ENCODE assay signal across 13 cellular contexts in the genomic region with DNA sequence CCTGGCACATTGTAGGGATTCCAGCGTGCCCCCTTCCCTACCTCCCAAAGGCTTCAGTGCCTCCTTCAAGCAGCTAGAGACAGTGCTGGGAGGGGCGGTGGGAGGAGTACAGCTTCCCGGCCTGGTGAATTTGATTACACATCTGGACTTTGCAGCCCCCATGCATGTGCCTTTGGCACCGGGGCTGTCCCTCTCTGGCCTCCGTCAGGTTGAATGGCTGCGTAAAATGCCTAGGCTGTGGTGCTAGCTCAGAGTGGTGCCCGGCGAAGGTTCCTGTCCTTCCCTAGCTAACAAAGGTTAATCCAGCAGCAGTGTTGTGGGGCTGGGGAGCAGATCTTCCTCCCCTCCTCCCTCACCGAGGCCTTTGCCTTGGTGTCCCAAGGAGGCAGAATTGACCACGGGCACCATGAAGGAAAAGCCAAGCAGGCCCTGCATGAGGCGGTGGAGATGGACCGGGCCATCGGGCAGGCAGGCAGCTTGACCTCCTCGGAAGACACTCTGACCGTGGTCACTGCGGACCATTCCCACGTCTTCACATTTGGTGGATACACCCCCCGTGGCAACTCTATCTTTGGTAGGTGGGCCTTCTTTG.
DNase-seq lines count a peak whose midpoint lies in the region; ATAC-seq and TF ChIP-seq lines count a peak whose summit lies in the region.
"Had no signal": no experiment of that assay in that cellular context is flagged by ENCODE, and none has a peak within 500 bp of the region (broad histone marks: within the 10 kb centered on the region; RNA-seq: fewer than 3 reads in every experiment).

No MANE protein-coding gene starts in this region.

- RAD21 ChIA-PET in HCT116 (lab: Charles Lee; ENCODE audit: low non-redundant PET in 1 of 2, low total read pairs in 2 of 2, uncharacterized antibody in 2 of 2, unreplicated experiment in 2 of 2): no interaction called here

- intact Hi-C loops in HCT116 (cut with micrococcal nuclease) (loop anchor here (2.0 kb wide), 2 partner anchors 41 to 65 kb away; no protein-coding TSS in a partner anchor), adrenal gland (cut with DNase I) (loop anchor here in 1 of 2 donors (10.0 kb wide), 1 partner anchor 201 kb away; no protein-coding TSS in a partner anchor), gastrocnemius medialis (cut with DNase I; ENCODE audit: low total_unique reads) (no loop called here)

- H3K36me3 ChIP-seq in HCT116 (ENCODE audit: control insufficient read depth in 1 of 2, insufficient read depth in 2 of 2, low read length in 2 of 2) (no peaks in the 10 kb centered on the region), adrenal gland (replicated peaks in 1 of 2) (no peaks in the 10 kb centered on the region), iPS-20b (ENCODE audit: insufficient read depth, low read depth, low read length) (peaks cover 4% of the 10 kb centered on the region; the same call in 1 of the 2 replicates), gastrocnemius medialis (no peaks in the 10 kb centered on the region)

- H3K4me2 ChIP-seq in HCT116 (ENCODE audit: low read length): peak overlapping the region; percentile 57

- in situ Hi-C loops in gastrocnemius medialis (cut with MboI; ENCODE audit: low sequenced_read_pairs in 4 of 4): no loop called here

- H3K4me3 ChIP-seq in HCT116 (replicated peaks in 1 of 2; ENCODE audit: low read depth in 1 of 2, low read length in 2 of 2) (no peak overlapping the region), adrenal gland (no peak overlapping the region), iPS-20b (ENCODE audit: low read length) (no peak overlapping the region), gastrocnemius medialis (no peak overlapping the region)

- H3K9me3 ChIP-seq in HCT116 (ENCODE audit: control insufficient read depth in 1 of 2, insufficient read depth in 1 of 2, low read depth in 1 of 2, low read length in 2 of 2) (no peaks in the 10 kb centered on the region), adrenal gland (replicated peaks in 1 of 3) (no peaks in the 10 kb centered on the region), iPS-20b (ENCODE audit: insufficient read depth, low read depth, low read length) (no peaks in the 10 kb centered on the region), gastrocnemius medialis (no peaks in the 10 kb centered on the region)

- TF ChIP-seq CTCF in HCT116 (IDR thresholded peaks at IDR 0.05 in 2 of 3, conservative IDR thresholded peaks at IDR 0.05 in 1 of 3; ENCODE audit: borderline replicate concordance in 1 of 3, insufficient read depth in 1 of 3, low read depth in 2 of 3, low read length in 2 of 3): no peak
- TF ChIP-seq CTCF in adrenal gland (IDR thresholded peaks at IDR 0.05): no peak
- TF ChIP-seq CTCF in gastrocnemius medialis (IDR thresholded peaks at IDR 0.05 in 4 of 5, conservative IDR thresholded peaks at IDR 0.05 in 1 of 5): no peak

- ATAC-seq in HCT116: no peak
- no peak for ATAC-seq in gastrocnemius medialis
- ATAC-seq in HG02763 (IDR thresholded peaks at IDR 0.05; ENCODE audit: unreplicated experiment): no peak
- no peak for ATAC-seq in GM21786 (IDR thresholded peaks at IDR 0.05; ENCODE audit: unreplicated experiment)
- ATAC-seq: CD8-positive, alpha-beta T cell had no signal

- no peaks in the 10 kb centered on the region for H4K20me1 ChIP-seq in HCT116 (ENCODE audit: insufficient read depth)

- H3K9ac ChIP-seq in HCT116 (ENCODE audit: low read length): no peak overlapping the region
- peak overlapping the region; percentile 35; the same call in 1 of the 2 replicates for H3K9ac ChIP-seq in iPS-20b (ENCODE audit: low read depth, low read length)

- no peaks in the 10 kb centered on the region for H3K79me2 ChIP-seq in HCT116 (ENCODE audit: insufficient read depth, low read length)

- H3K27ac ChIP-seq in HCT116 (ENCODE audit: low read depth, low read length): no peak overlapping the region
- H3K27ac ChIP-seq in adrenal gland: peak overlapping the region in 3 of 5 donors; percentile 10 to 75 (median 62)
- H3K27ac ChIP-seq in iPS-20b (ENCODE audit: low read length): no peak overlapping the region
- H3K27ac ChIP-seq in gastrocnemius medialis: peak overlapping the region in 3 of 4 donors; percentile 71 to 78 (median 71)

- no peak for TF ChIP-seq RAD21 in HCT116 (IDR thresholded peaks at IDR 0.05; ENCODE audit: low read depth)

- CTCF ChIA-PET in HCT116 (lab: Charles Lee): interaction anchor here (1.6 to 2.4 kb wide), 2 partner anchors 205 to 320 kb away, joined by 3 to 14 read pairs; no protein-coding TSS in a partner anchor

- no peaks in the 10 kb centered on the region for H3K9me2 ChIP-seq in HCT116 (ENCODE audit: insufficient read depth)

- TF ChIP-seq POLR2A in HCT116 (IDR thresholded peaks at IDR 0.05; ENCODE audit: borderline replicate concordance, extremely low read depth, insufficient read depth, insufficient read length) (no peak), adrenal gland (IDR thresholded peaks at IDR 0.05) (no peak), gastrocnemius medialis (IDR thresholded peaks at IDR 0.05) (no peak)

- 89 to 96% (median 94%) methylated on average over 18 of the region's 18 CpGs for WGBS in adrenal gland, 4 donors

- BruUV-seq in HCT116 (replicated peaks; lab: Mats Ljungman, UMichigan): no TSS peak

- no peak overlapping the region for H2AFZ ChIP-seq in HCT116 (ENCODE audit: low read depth, low read length, poor library complexity, severe bottlenecking)

- POLR2A ChIA-PET in HCT116 (lab: Charles Lee): no interaction called here

- DNase-seq in HCT116 (ENCODE audit: low read depth, low spot score) (no peak), adrenal gland (peak in 2 of 7 donors; percentile 23 to 24), gastrocnemius medialis (no peak)
- no peak for DNase-seq in activated naive CD4-positive, alpha-beta T cell (lab: John Stamatoyannopoulos, UW)
- DNase-seq: CD8-positive, alpha-beta T cell; Karpas-422; MM.1S; NCI-H1694 treated with DMSO at 0.1 percent for 48 hours; NCI-H82; SIG-M5 had no signal

- H3K4me1 ChIP-seq in HCT116 (ENCODE audit: control insufficient read depth in 1 of 2, insufficient read depth in 2 of 2, low read length in 2 of 2) (peaks cover 12 to 18% of the 10 kb centered on the region in 2 experiments; a peak in 3 of 4 replicates), adrenal gland (replicated peaks in 1 of 2) (no peaks in the 10 kb centered on the region), iPS-20b (ENCODE audit: insufficient read depth, low read length) (peaks cover 9% of the 10 kb centered on the region; the same call in 1 of the 2 replicates), gastrocnemius medialis (peaks cover 8% of the 10 kb centered on the region in 2 donors)

- no peaks in the 10 kb centered on the region for H3K27me3 ChIP-seq in HCT116 (ENCODE audit: insufficient read depth, low read length)
- H3K27me3 ChIP-seq in adrenal gland: no peaks in the 10 kb centered on the region
- no peaks in the 10 kb centered on the region; the same call in 1 of the 2 replicates for H3K27me3 ChIP-seq in iPS-20b (ENCODE audit: insufficient read depth, low read length)
- no peaks in the 10 kb centered on the region for H3K27me3 ChIP-seq in gastrocnemius medialis

TF ChIP-seq in HCT116, 20 proteins besides CTCF, POLR2A, EP300 and RAD21:
- TF ChIP-seq POLR2AphosphoS5 (IDR thresholded peaks at IDR 0.05; ENCODE audit: low read depth, low read length) (no peak), ZNF274 (IDR thresholded peaks at IDR 0.05; ENCODE audit: low read depth, low read length) (no peak), ZBTB33 (IDR thresholded peaks at IDR 0.05; ENCODE audit: extremely low read depth, insufficient replicate concordance, low read length) (no peak), EZH2 (IDR thresholded peaks at IDR 0.05) (no peak), EZH2phosphoT487 (IDR thresholded peaks at IDR 0.05; ENCODE audit: borderline replicate concordance) (no peak), ELF1 (IDR thresholded peaks at IDR 0.05; ENCODE audit: borderline replicate concordance, low read depth) (no peak), SRF (IDR thresholded peaks at IDR 0.05; ENCODE audit: low read depth) (no peak), SP1 (IDR thresholded peaks at IDR 0.05; ENCODE audit: low read depth) (no peak), FOSL1 (IDR thresholded peaks at IDR 0.05; ENCODE audit: low read depth) (no peak), EGR1 (IDR thresholded peaks at IDR 0.05; ENCODE audit: low read depth) (no peak), ATF3 (IDR thresholded peaks at IDR 0.05) (no peak), SIN3A (IDR thresholded peaks at IDR 0.05; ENCODE audit: low read depth) (no peak), ZFX (IDR thresholded peaks at IDR 0.05) (no peak), CBX3 (IDR thresholded peaks at IDR 0.05; ENCODE audit: low read depth) (no peak), TCF7L2 (IDR thresholded peaks at IDR 0.05; ENCODE audit: borderline replicate concordance, extremely low read depth, insufficient read depth, insufficient read length) (no peak)
- TF ChIP-seq, protein P1, sequence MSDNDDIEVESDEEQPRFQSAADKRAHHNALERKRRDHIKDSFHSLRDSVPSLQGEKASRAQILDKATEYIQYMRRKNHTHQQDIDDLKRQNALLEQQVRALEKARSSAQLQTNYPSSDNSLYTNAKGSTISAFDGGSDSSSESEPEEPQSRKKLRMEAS (IDR thresholded peaks at IDR 0.05): no peak

Comparison
In these comparisons a context has a peak if more than half of its experiments do, and no peak if none do; other contexts are left out.
1. H3K27ac ChIP-seq: peak in adrenal gland (3 of 5) and gastrocnemius medialis (3 of 4); none in HCT116 (single experiment) and iPS-20b (single experiment).